19 cellular contexts compared by ENCODE assay signal in the genomic region with DNA sequence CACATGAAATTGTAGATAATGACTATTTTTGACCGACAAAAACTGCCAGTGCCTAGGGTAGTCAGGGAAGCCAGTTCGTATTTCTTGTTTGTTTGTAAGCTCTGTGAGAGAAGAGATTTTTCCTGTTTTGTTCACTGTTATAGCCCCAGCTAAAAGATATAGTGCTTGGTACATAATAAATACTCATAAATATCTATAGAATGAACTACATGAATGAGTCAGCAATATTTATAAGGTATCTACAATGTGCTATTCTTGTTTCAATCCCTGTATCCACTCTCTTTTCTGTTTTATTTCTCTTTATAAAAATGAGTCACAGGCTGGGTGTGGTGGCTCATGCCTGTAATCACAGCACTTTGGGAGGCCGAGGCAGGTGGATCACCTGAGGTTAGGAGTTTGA.
"Had no signal": no experiment of that assay in that cellular context is flagged by ENCODE, and none has a peak within 500 bp of the region (broad histone marks: within the 10 kb centered on the region; RNA-seq: fewer than 3 reads in every experiment).

No MANE protein-coding gene starts in this region.

- DNase-seq: cortex of kidney; dorsolateral prefrontal cortex; effector CD8-positive, alpha-beta T cell; glutamatergic neuron; islet precursor cell; mammary epithelial cell; naive thymus-derived CD4-positive, alpha-beta T cell; sigmoid colon; stimulated activated CD4-positive, alpha-beta T cell treated with anti-CD3 and anti-CD28 coated beads, Interleukin-12 subunit alpha, Interleukin-12 subunit beta, amount 100 ng/mL, for 4 hours; stimulated activated naive CD4-positive, alpha-beta T cell; stomach; substantia nigra; transverse colon had no signal

- H3K36me3 ChIP-seq: gastroesophageal sphincter, neutrophil, sigmoid colon, stomach, thoracic aorta, transverse colon had no signal

- H3K4me1 ChIP-seq: stomach, transverse colon had no signal

- ATAC-seq: esophagus mucosa; gastroesophageal sphincter; left lobe of liver; naive thymus-derived CD4-positive, alpha-beta T cell had no signal

- H3K27ac Mint-ChIP-seq: naive thymus-derived CD4-positive, alpha-beta T cell had no signal

- H3K4me3 Mint-ChIP-seq: naive thymus-derived CD4-positive, alpha-beta T cell had no signal

- H3K9me3 ChIP-seq: gastroesophageal sphincter, neutrophil, sigmoid colon, stomach, thoracic aorta, transverse colon had no signal

- H3K27me3 ChIP-seq: dorsolateral prefrontal cortex, gastroesophageal sphincter, neutrophil, sigmoid colon, stomach, transverse colon had no signal

- H3K27ac ChIP-seq: gastroesophageal sphincter, neutrophil, sigmoid colon, skin epidermis, stomach, thoracic aorta, transverse colon had no signal

- H3K9me3 Mint-ChIP-seq: naive thymus-derived CD4-positive, alpha-beta T cell had no signal

- H3K4me3 ChIP-seq: dorsolateral prefrontal cortex, gastroesophageal sphincter, sigmoid colon, skin epidermis, stomach, thoracic aorta, transverse colon had no signal

- H3K36me3 Mint-ChIP-seq: naive thymus-derived CD4-positive, alpha-beta T cell had no signal

- H3K4me1 Mint-ChIP-seq: naive thymus-derived CD4-positive, alpha-beta T cell had no signal
